Comparison of ENCODE assay signal across 10 cellular contexts in the genomic region with DNA sequence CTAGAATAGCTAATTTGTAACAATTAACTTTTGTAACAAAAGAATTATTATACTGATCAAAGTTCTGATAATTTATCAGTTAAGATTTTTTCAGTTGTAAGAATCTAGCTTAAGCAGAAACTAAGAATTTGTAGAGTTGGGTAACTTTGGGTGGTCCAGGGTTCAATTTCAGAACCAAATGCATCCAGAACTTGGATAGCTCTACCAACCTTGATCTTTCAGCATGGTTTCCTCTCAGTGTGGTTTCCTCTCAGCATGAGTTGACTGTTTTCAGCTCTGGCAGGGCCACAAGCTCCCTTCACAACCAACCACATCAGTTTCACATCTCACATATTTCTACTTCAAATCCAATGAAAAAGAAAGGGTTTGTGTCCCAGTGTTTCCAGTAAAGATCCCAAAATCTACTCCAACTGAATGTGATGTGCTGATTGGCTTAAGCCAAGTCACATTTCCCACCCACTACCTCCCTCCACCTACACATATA. TPM values are rescaled to one million over a fixed set of nuclear protein-coding genes. Genes with fewer than 3 reads are reported as not detected.
DNase-seq lines count a peak whose midpoint lies in the region; ATAC-seq, FAIRE-seq and TF ChIP-seq lines count a peak whose summit lies in the region.
"Had no signal": no experiment of that assay in that cellular context is flagged by ENCODE, and none has a peak within 500 bp of the region (broad histone marks: within the 10 kb centered on the region; RNA-seq: fewer than 3 reads in every experiment).

No MANE protein-coding gene starts in this region.

- POLR2A ChIA-PET in activated CD4-positive, alpha-beta memory T cell treated with anti-CD3 and anti-CD28 coated beads for 36 hours (lab: Charles Lee) = interaction anchor here (0.8 to 1.8 kb wide), 4 partner anchors 9 to 27 kb away, joined by 3 to 9 read pairs (median 4); no protein-coding TSS in a partner anchor

- intact Hi-C loops in activated CD4-positive, alpha-beta memory T cell treated with anti-CD3 and anti-CD28 coated beads for 36 hours (cut with micrococcal nuclease) = loop anchor here (2.0 kb wide), 1 partner anchor 16 kb away; no protein-coding TSS in a partner anchor
- intact Hi-C loops in natural killer cell (cut with micrococcal nuclease) = loop anchor here (1.0 kb wide), 1 partner anchor 52 kb away; no protein-coding TSS in a partner anchor

- FAIRE-seq in frontal cortex (lab: Jason Lieb, UNC) = no peak

- H3K27ac Mint-ChIP-seq in activated CD4-positive, alpha-beta memory T cell treated with anti-CD3 and anti-CD28 coated beads for 36 hours = peak overlapping the region; percentile 74
- peak overlapping the region; percentile 95 to 96 for H3K27ac Mint-ChIP-seq in natural killer cell

- DNase-seq in SIG-M5 treated with dmso at 0.1 percent for 504 hours (lab: John Stamatoyannopoulos, UW; ENCODE audit: unreplicated experiment) = peak; percentile 56
- no peak for DNase-seq in SIG-M5 (lab: John Stamatoyannopoulos, UW)
- DNase-seq in activated CD4-positive, alpha-beta memory T cell treated with anti-CD3 and anti-CD28 coated beads for 36 hours = peak; percentile 49
- DNase-seq in natural killer cell = no peak
- DNase-seq in UCSD-AML1 (lab: John Stamatoyannopoulos, UW; ENCODE audit: unreplicated experiment) = no peak
- no peak for DNase-seq in 8988T
- no peak for DNase-seq in frontal cortex (ENCODE audit: low spot score in 2 of 2)
- DNase-seq: NCI-H2227 treated with DMSO at 0.1 percent for 48 hours; stimulated activated CD8-positive, alpha-beta memory T cell treated with anti-CD3 and anti-CD28 coated beads, Interleukin-4, amount 100 ng/mL, for 48 hours had no signal

- peaks cover 64% of the 10 kb centered on the region for H3K4me1 Mint-ChIP-seq in activated CD4-positive, alpha-beta memory T cell treated with anti-CD3 and anti-CD28 coated beads for 36 hours (ENCODE audit: low read depth)
- peaks cover 43 to 47% of the 10 kb centered on the region in 2 donors for H3K4me1 Mint-ChIP-seq in natural killer cell

- CTCF ChIA-PET in activated CD4-positive, alpha-beta memory T cell treated with anti-CD3 and anti-CD28 coated beads for 36 hours (lab: Charles Lee) = interaction anchor here (0.6 to 5.8 kb wide), 26 partner anchors 8 to 230 kb away, joined by 3 to 89 read pairs (median 4); a partner anchor contains a TSS

- peaks cover 3% of the 10 kb centered on the region for H3K9me3 Mint-ChIP-seq in activated CD4-positive, alpha-beta memory T cell treated with anti-CD3 and anti-CD28 coated beads for 36 hours
- H3K9me3 Mint-ChIP-seq in natural killer cell = peaks cover 3% of the 10 kb centered on the region in 2 donors

- H3K4me3 Mint-ChIP-seq in activated CD4-positive, alpha-beta memory T cell treated with anti-CD3 and anti-CD28 coated beads for 36 hours = peak overlapping the region; percentile 14
- H3K4me3 Mint-ChIP-seq in natural killer cell = no peak overlapping the region

- peaks cover 20% of the 10 kb centered on the region for H3K36me3 Mint-ChIP-seq in activated CD4-positive, alpha-beta memory T cell treated with anti-CD3 and anti-CD28 coated beads for 36 hours
- no peaks in the 10 kb centered on the region for H3K36me3 Mint-ChIP-seq in natural killer cell

- ATAC-seq in GM19452 (IDR thresholded peaks at IDR 0.05; ENCODE audit: unreplicated experiment) = peak; percentile 26
- no peak for ATAC-seq in natural killer cell

- TF ChIP-seq CTCF in natural killer cell (IDR thresholded peaks at IDR 0.05) = peak; percentile 18

- H3K27me3 Mint-ChIP-seq in activated CD4-positive, alpha-beta memory T cell treated with anti-CD3 and anti-CD28 coated beads for 36 hours = no peaks in the 10 kb centered on the region
- no peaks in the 10 kb centered on the region for H3K27me3 Mint-ChIP-seq in natural killer cell (ENCODE audit: low read depth in 2 of 2)

RNA-seq across cellular contexts. Expression of a gene that starts 3.3 kb away (rescaled TPM):
- 10 to 100 TPM; 62.2 to 63.5 TPM for total RNA-seq in activated CD4-positive, alpha-beta memory T cell treated with anti-CD3 and anti-CD28 coated beads for 36 hours
- total RNA-seq in natural killer cell (10 to 100 TPM; 17.3 to 29.9 (median 26.5) TPM), frontal cortex (1.6 TPM)

RNA-seq across cellular contexts. Expression of a gene that starts 34.7 kb away (rescaled TPM):
- 10 to 100 TPM; 18.6 to 23.3 TPM for total RNA-seq in activated CD4-positive, alpha-beta memory T cell treated with anti-CD3 and anti-CD28 coated beads for 36 hours
- total RNA-seq in natural killer cell (10 to 100 TPM in 1 of 3 donors, 1 to 10 TPM in 2; 5.0 to 13.1 (median 7.4) TPM), frontal cortex (26.1 TPM)

Comparison
In these comparisons a context has a peak if more than half of its experiments do, and no peak if none do; other contexts are left out.
1. DNase-seq: peak in SIG-M5 treated with dmso at 0.1 percent for 504 hours (single experiment) and activated CD4-positive, alpha-beta memory T cell treated with anti-CD3 and anti-CD28 coated beads for 36 hours (single experiment); none in SIG-M5 (single experiment), natural killer cell (single experiment), UCSD-AML1 (single experiment), 8988T (single experiment) and frontal cortex (0 of 2).